16 cellular contexts compared by ENCODE assay signal in genomic region chr22:33570110-33570509, GRCh38.
"Had no signal": no experiment of that assay in that cellular context is flagged by ENCODE, and none has a peak within 500 bp of the region (broad histone marks: within the 10 kb centered on the region; RNA-seq: fewer than 3 reads in every experiment).

No MANE protein-coding gene starts in this region.

- H3K9me3 Mint-ChIP-seq: activated naive CD8-positive, alpha-beta T cell treated with anti-CD3 and anti-CD28 coated beads for 36 hours; dendritic cell treated with granulocyte-macrophage colony-stimulating factor and Interleukin-4, amounts not matched to agents 40 ng/mL and 50 ng/mL, for 4 days had no signal

- H3K27ac Mint-ChIP-seq: dendritic cell treated with granulocyte-macrophage colony-stimulating factor and Interleukin-4, amounts not matched to agents 40 ng/mL and 50 ng/mL, for 4 days; stimulated activated naive CD8-positive, alpha-beta T cell treated with anti-CD3 and anti-CD28 coated beads, Interleukin-15, Interleukin-2, amounts not matched to agents 100 ng/mL and 50 ng/mL, for 24 hours had no signal

- H3K4me3 ChIP-seq: left lung, spleen, testis had no signal

- H3K27me3 ChIP-seq: left lung, neutrophil, spleen, testis had no signal

- H3K4me3 Mint-ChIP-seq: activated naive CD8-positive, alpha-beta T cell treated with anti-CD3 and anti-CD28 coated beads for 36 hours; dendritic cell treated with granulocyte-macrophage colony-stimulating factor and Interleukin-4, amounts not matched to agents 40 ng/mL and 50 ng/mL, for 4 days; stimulated activated naive CD8-positive, alpha-beta T cell treated with anti-CD3 and anti-CD28 coated beads, Interleukin-15, Interleukin-2, amounts not matched to agents 100 ng/mL and 50 ng/mL, for 24 hours had no signal

- ATAC-seq: left lung, sciatic nerve had no signal

- H3K9me3 ChIP-seq: left lung, neutrophil, spleen, testis had no signal

- H3K36me3 Mint-ChIP-seq: activated naive CD8-positive, alpha-beta T cell treated with anti-CD3 and anti-CD28 coated beads for 36 hours had no signal

- H3K36me3 ChIP-seq: left lung, neutrophil, spleen had no signal

- H3K27me3 Mint-ChIP-seq: dendritic cell treated with granulocyte-macrophage colony-stimulating factor and Interleukin-4, amounts not matched to agents 40 ng/mL and 50 ng/mL, for 4 days; stimulated activated naive CD8-positive, alpha-beta T cell treated with anti-CD3 and anti-CD28 coated beads, Interleukin-15, Interleukin-2, amounts not matched to agents 100 ng/mL and 50 ng/mL, for 24 hours had no signal

- H3K27ac ChIP-seq: left lung, neutrophil, testis had no signal

- H3K4me1 ChIP-seq: left lung, testis had no signal

- DNase-seq: activated CD4-positive, alpha-beta T cell treated with anti-CD3 and anti-CD28 coated beads, Interleukin-2, amount 50 U/mL, for 4 hours; activated CD4-positive, CD25-positive, alpha-beta regulatory T cell treated with anti-CD3 and anti-CD28 coated beads, Interleukin-2, amount 50 U/mL, for 72 hours; activated gamma-delta T cell treated with Interleukin-2 at 50 U/mL for 16 hours; activated naive CD8-positive, alpha-beta T cell treated with anti-CD3 and anti-CD28 coated beads for 36 hours; activated T-cell treated with anti-CD3 and anti-CD28 coated beads, Interleukin-2, amount 50 U/mL, for 48 hours; anterior cingulate cortex; cerebellar nuclear complex; left lung; posterior cingulate gyrus; spleen; stimulated activated CD4-positive, alpha-beta T cell treated with anti-CD3 and anti-CD28 coated beads, Interleukin-1b, Interleukin-23, amount 100 ng/mL, for 48 hours; testis had no signal
